In genomic region chr5:147582272-147582671, GRCh38 we compare ENCODE assay signal across 2 cellular contexts.
DNase-seq lines count a peak whose midpoint lies in the region; ATAC-seq, FAIRE-seq and TF ChIP-seq lines count a peak whose summit lies in the region.
"Not testable (repeated sequence)": the region's sequence is repeated elsewhere in the genome, so short reads cannot be mapped to it uniquely, and the experiment has no call there.

No MANE protein-coding gene starts in this region.

- not testable (repeated sequence) for H3K14ac ChIP-seq in H1 (ENCODE audit: insufficient read length)

- POLR2A ChIA-PET in H1 (lab: Charles Lee; ENCODE audit: partially characterized antibody): interaction anchor here (0.9 to 1.6 kb wide), 3 partner anchors 8 to 15 kb away, joined by 3 to 5 read pairs (median 5); no protein-coding TSS in a partner anchor
- POLR2A ChIA-PET in HepG2 (lab: Yijun Ruan, JAX): not testable (repeated sequence)

- H2BK15ac ChIP-seq in H1 (ENCODE audit: low read length): not testable (repeated sequence)

- not testable (repeated sequence) for H2BK20ac ChIP-seq in H1 (ENCODE audit: low read length)

- not testable (repeated sequence) for TF ChIP-seq RAD21 in H1 (IDR thresholded peaks at IDR 0.05 in 1 of 2, conservative IDR thresholded peaks at IDR 0.05 in 1 of 2; ENCODE audit: low read depth in 2 of 2, low read length in 2 of 2); HepG2 (CRISPR knock-in tag; IDR thresholded peaks at IDR 0.05)

- H3K23me2 ChIP-seq in H1 (ENCODE audit: low read depth, low read length): not testable (repeated sequence)

- not testable (repeated sequence) for H4K20me1 ChIP-seq in H1 (replicated peaks in 1 of 2; ENCODE audit: control insufficient read depth in 1 of 2, insufficient read depth in 2 of 2, low read length in 2 of 2); HepG2 (ENCODE audit: insufficient read depth, low read length)

- H2AK5ac ChIP-seq in H1 (ENCODE audit: low read depth, low read length): not testable (repeated sequence)

- not testable (repeated sequence) for H3K27ac ChIP-seq in H1 (ENCODE audit: low read depth, low read length); HepG2 (ENCODE audit: extremely low read length, insufficient read depth, low read length)

- H3K36me3 ChIP-seq in H1 (ENCODE audit: control insufficient read depth in 2 of 4, insufficient read depth in 4 of 4, low read length in 3 of 4): peaks cover 0 to 46% (median 7%) of the 10 kb centered on the region in 4 experiments; a peak in 5 of 8 replicates
- H3K36me3 ChIP-seq in HepG2 (replicated peaks in 1 of 2; ENCODE audit: control insufficient read depth in 1 of 2, insufficient read depth in 2 of 2, low read length in 2 of 2): not testable (repeated sequence)

- H3K18ac ChIP-seq in H1 (ENCODE audit: extremely low read depth, low read length): not testable (repeated sequence)

- H2BK120ac ChIP-seq in H1 (replicated peaks; ENCODE audit: low read depth, low read length): not testable (repeated sequence)

- intact Hi-C loops in HepG2 (cut with micrococcal nuclease; ENCODE audit: unreplicated experiment): not testable (repeated sequence)

- H2BK12ac ChIP-seq in H1 (ENCODE audit: low read depth, low read length): not testable (repeated sequence)

- H3K4me2 ChIP-seq in H1 (ENCODE audit: insufficient read depth in 1 of 2, low read depth in 2 of 2, low read length in 2 of 2); HepG2 (ENCODE audit: low read depth, low read length): not testable (repeated sequence)

- not testable (repeated sequence) for H2BK5ac ChIP-seq in H1 (ENCODE audit: low read depth, low read length)

- not testable (repeated sequence) for FAIRE-seq in H1 (lab: Jason Lieb, UNC); HepG2 (lab: Jason Lieb, UNC)

- H4K8ac ChIP-seq in H1 (ENCODE audit: extremely low read depth, insufficient read depth, low read length): not testable (repeated sequence)

- TF ChIP-seq POLR2A in H1 (IDR thresholded peaks at IDR 0.05; ENCODE audit: control extremely low read depth in 1 of 2, low read depth in 2 of 2, low read length in 2 of 2); HepG2 (IDR thresholded peaks at IDR 0.05; ENCODE audit: insufficient read depth in 1 of 2, low read depth in 2 of 2, low read length in 2 of 2): not testable (repeated sequence)

- H3K9me3 ChIP-seq in H1 (ENCODE audit: insufficient read depth in 2 of 2, low read depth in 1 of 2, low read length in 1 of 2); HepG2 (ENCODE audit: low read length): not testable (repeated sequence)

- DNase-seq in H1 (ENCODE audit: low read depth in 1 of 2, low spot score in 2 of 2); HepG2 (ENCODE audit: low spot score): not testable (repeated sequence)

- BruUV-seq in HepG2 (replicated peaks; lab: Mats Ljungman, UMichigan): not testable (repeated sequence)

- in situ Hi-C loops in HepG2 (cut with HindIII; ENCODE audit: extremely low pct_ligation_motif_present, low pct_unique_long_range_greater_than_20kb): not testable (repeated sequence)

- H3K4me1 ChIP-seq in H1 (replicated peaks in 1 of 4; ENCODE audit: control insufficient read depth in 3 of 4, insufficient read depth in 4 of 4, low read length in 3 of 4): peaks cover 2 to 10% (median 5%) of the 10 kb centered on the region in 4 experiments; a peak in 5 of 7 replicates
- not testable (repeated sequence) for H3K4me1 ChIP-seq in HepG2 (ENCODE audit: insufficient read depth, low read length)

- TF ChIP-seq CTCF in H1 (IDR thresholded peaks at IDR 0.05; ENCODE audit: control extremely low read depth in 1 of 3, insufficient read depth in 1 of 3, low read depth in 1 of 3, low read length in 3 of 3); HepG2 (CRISPR knock-in tag; IDR thresholded peaks at IDR 0.05): not testable (repeated sequence)

- H3K4ac ChIP-seq in H1 (replicated peaks; ENCODE audit: insufficient read length, low read depth, low read length): not testable (repeated sequence)

- CTCF ChIA-PET in H1 (lab: Charles Lee; ENCODE audit: partially characterized antibody): interaction anchor here (0.8 to 1.6 kb wide), 6 partner anchors 23 to 138 kb away, joined by 3 to 5 read pairs (median 4); no protein-coding TSS in a partner anchor
- CTCF ChIA-PET in HepG2 (lab: Yijun Ruan, JAX; ENCODE audit: low intra/inter-chr PET ratio, low total read pairs): not testable (repeated sequence)

- WGBS in H1 (ENCODE audit: extremely low coverage in 1 of 2, insufficient coverage in 1 of 2, insufficient read length in 1 of 2, insufficient replicate concordance in 2 of 2, low coverage in 1 of 2, low lambda C conversion rate in 2 of 2, missing lambda C conversion rate in 1 of 2), 2 experiments: 83% methylated on average over 6 of the region's 6 CpGs; no CpG with 5 or more reads in 1 of the 2 experiments
- 5% methylated on average over 6 of the region's 6 CpGs for WGBS in HepG2 (ENCODE audit: low lambda C conversion rate)

- not testable (repeated sequence) for H2AFZ ChIP-seq in H1 (ENCODE audit: low read length); HepG2 (ENCODE audit: low read length)

- H3K79me1 ChIP-seq in H1 (ENCODE audit: low read depth, low read length): not testable (repeated sequence)

- not testable (repeated sequence) for TF ChIP-seq EP300 in H1 (IDR thresholded peaks at IDR 0.05; ENCODE audit: borderline replicate concordance in 1 of 2, low read depth in 2 of 2, low read length in 2 of 2); HepG2 (IDR thresholded peaks at IDR 0.05; ENCODE audit: low read depth in 2 of 2, low read length in 2 of 2); HepG2 (CRISPR knock-in tag; IDR thresholded peaks at IDR 0.05; ENCODE audit: borderline replicate concordance)

- H3K23ac ChIP-seq in H1 (ENCODE audit: insufficient read length): not testable (repeated sequence)

- H3K79me2 ChIP-seq in H1 (ENCODE audit: control insufficient read depth in 1 of 2, insufficient read depth in 2 of 2, low read length in 2 of 2): peaks cover 0 to 77% of the 10 kb centered on the region in 2 experiments; a peak in 2 of 4 replicates
- H3K79me2 ChIP-seq in HepG2 (ENCODE audit: insufficient read depth, low read length): not testable (repeated sequence)

- H3K56ac ChIP-seq in H1 (replicated peaks; ENCODE audit: insufficient read length, low read depth, low read length): not testable (repeated sequence)

- not testable (repeated sequence) for H3K9ac ChIP-seq in H1 (replicated peaks in 1 of 4; ENCODE audit: extremely low read depth in 1 of 4, low read depth in 3 of 4, low read length in 3 of 4); HepG2 (ENCODE audit: insufficient read depth, low read depth, low read length)

- H3K27me3 ChIP-seq in H1 (replicated peaks in 1 of 4; ENCODE audit: control insufficient read depth in 3 of 4, extremely low read depth in 1 of 4, insufficient read depth in 3 of 4, low read length in 3 of 4); HepG2 (ENCODE audit: control insufficient read depth in 1 of 2, insufficient read depth in 2 of 2, low read length in 2 of 2): not testable (repeated sequence)

- not testable (repeated sequence) for H4K91ac ChIP-seq in H1 (replicated peaks; ENCODE audit: insufficient read length, low read length)

- not testable (repeated sequence) for H4K5ac ChIP-seq in H1 (ENCODE audit: insufficient read length, low read depth, low read length)

- ATAC-seq in HepG2: not testable (repeated sequence)

- H3K4me3 ChIP-seq in H1 (ENCODE audit: extremely low read depth in 1 of 4, insufficient read depth in 2 of 4, low read depth in 3 of 4, low read length in 4 of 4); HepG2 (replicated peaks in 1 of 3; ENCODE audit: insufficient read depth in 1 of 3, low read depth in 2 of 3, low read length in 3 of 3): not testable (repeated sequence)

TF ChIP-seq in H1, 55 proteins besides CTCF, POLR2A, EP300 and RAD21:
- peak; percentile 58 for TF ChIP-seq CEBPB (IDR thresholded peaks at IDR 0.05; ENCODE audit: low read depth, low read length)
- 0 out of 2 replicates have a peak, but pooled peaks have one; percentile 24 for TF ChIP-seq ATF3 (IDR thresholded peaks at IDR 0.05; ENCODE audit: insufficient read depth, low read depth, low read length)

TF ChIP-seq in HepG2, 621 proteins besides CTCF, POLR2A, EP300 and RAD21:
- TF ChIP-seq CEBPG (CRISPR knock-in tag; IDR thresholded peaks at IDR 0.05): peak; percentile 42; the same call in 1 of the 2 replicates
- peak; percentile 71; the same call in 1 of the 2 replicates for TF ChIP-seq CEBPB (IDR thresholded peaks at IDR 0.05; ENCODE audit: borderline replicate concordance, low read depth, low read length)
TF ChIP-seq in HepG2: peak in this region for 2; not testable (repeated sequence) for 619.
